24 cellular contexts compared by ENCODE assay signal in the genomic region with DNA sequence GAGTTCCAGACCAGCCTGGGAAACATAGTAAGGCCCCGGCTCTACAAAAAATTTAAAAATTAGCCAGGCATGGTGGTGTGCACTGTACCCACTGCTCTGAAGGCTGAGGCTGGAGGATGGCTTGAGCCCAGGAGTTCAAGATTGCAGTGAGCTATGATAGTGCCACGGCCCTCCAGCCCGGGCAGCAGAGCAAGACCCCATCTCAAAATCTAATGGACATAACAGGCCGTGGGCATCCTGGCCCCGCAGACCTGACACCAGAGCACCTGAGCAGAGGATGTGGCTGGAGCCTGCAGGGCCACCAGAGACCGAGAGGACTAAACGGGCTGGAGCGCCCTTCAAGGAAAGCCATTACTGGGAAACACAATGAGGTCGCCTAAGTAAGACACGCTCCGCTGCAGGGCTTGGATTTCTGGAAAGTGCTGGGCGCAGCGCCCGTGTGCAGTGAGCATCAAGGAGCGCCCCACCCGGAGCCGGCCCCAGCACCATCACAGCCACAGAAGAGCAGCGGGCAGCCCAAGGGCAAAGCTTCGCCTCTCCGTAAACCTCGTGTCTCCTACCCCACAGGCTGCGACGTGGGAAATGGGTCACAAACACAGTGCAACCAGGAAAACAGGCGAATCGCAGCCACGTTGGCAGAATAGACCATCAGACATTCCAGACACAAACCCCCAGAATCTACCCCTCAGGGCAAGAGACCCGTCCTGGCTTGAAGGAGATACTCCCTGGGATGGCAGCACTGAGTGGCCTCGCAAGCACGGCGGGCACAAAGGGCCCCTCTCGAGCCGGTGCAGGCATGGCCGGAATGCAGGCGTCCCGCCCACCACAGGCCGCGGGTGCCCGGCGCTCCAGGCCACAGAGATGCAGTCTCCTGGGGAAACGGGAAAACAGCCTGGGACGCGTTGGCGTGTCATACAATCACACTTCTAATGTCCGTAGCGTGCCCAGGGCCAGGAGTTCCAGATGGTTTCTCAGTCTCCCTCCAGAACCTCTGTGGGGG. TPM values are rescaled to one million over a fixed set of nuclear protein-coding genes. Genes with fewer than 3 reads are reported as not detected.
A peak's percentile ranks its signal among the peaks of the same experiment; 100 is the strongest.
DNase-seq lines count a peak whose midpoint lies in the region; ATAC-seq, FAIRE-seq and TF ChIP-seq lines count a peak whose summit lies in the region.
"Had no signal": no experiment of that assay in that cellular context is flagged by ENCODE, and none has a peak within 500 bp of the region (broad histone marks: within the 10 kb centered on the region; RNA-seq: fewer than 3 reads in every experiment).

No MANE protein-coding gene starts in this region.

- FAIRE-seq in urothelium cell line (lab: Jason Lieb, UNC) = peak; percentile 95
- FAIRE-seq: bronchial epithelial cell, GM18507 had no signal

- H3K9me3 ChIP-seq in heart right ventricle (no peaks in the 10 kb centered on the region), right atrium auricular region (no peaks in the 10 kb centered on the region)
- H3K9me3 ChIP-seq: lower lobe of right lung, uterus had no signal

- H3K36me3 ChIP-seq in heart right ventricle (peaks cover 0 to 34% (median 0%) of the 10 kb centered on the region in 9 donors), right atrium auricular region (peaks cover 14% of the 10 kb centered on the region)
- H3K36me3 ChIP-seq: uterus had no signal

- no peak for DNase-seq in heart right ventricle
- no peak for DNase-seq in right atrium auricular region (ENCODE audit: low spot score)
- peak; percentile 30 for DNase-seq in cerebellar cortex (ENCODE audit: low spot score)
- DNase-seq in pons (ENCODE audit: low spot score) = peak; percentile 5
- peak; percentile 51 for DNase-seq in urothelium cell line (ENCODE audit: low spot score)
- DNase-seq in SW 1271 (lab: John Stamatoyannopoulos, UW) = no peak
- DNase-seq: activated naive CD8-positive, alpha-beta T cell treated with anti-CD3 and anti-CD28 coated beads, Interleukin-2, amount 10 ng/mL, durations not matched to agents 7 days and 5 days; CD4-positive, alpha-beta memory T cell; DND-41; lower lobe of right lung; NCI-H2029; NCI-H446 treated with DMSO at 0.1 percent for 48 hours; NK-92 treated with Interleukin-12 subunit alpha and Interleukin-12 subunit beta, amount 100 ng/mL, for 24 hours; stimulated activated CD4-positive, alpha-beta T cell treated with anti-CD3 and anti-CD28 coated beads, Interleukin-4, amount 100 ng/mL, for 4 hours; uterus had no signal

- WGBS in heart right ventricle, 2 donors = 76 to 82% methylated on average over 45 of the region's 45 CpGs

- H3K4me3 ChIP-seq in heart right ventricle (peak overlapping the region in 6 of 10 donors; percentile 11 to 35 (median 27)), right atrium auricular region (peak overlapping the region in 1 of 2 donors; percentile 24)
- H3K4me3 ChIP-seq: skin epidermis, uterus had no signal

- H3K27ac ChIP-seq in heart right ventricle (peak overlapping the region in 2 of 10 donors; percentile 9 to 52), right atrium auricular region (peak overlapping the region in 1 of 2 donors; percentile 1)
- H3K27ac ChIP-seq: KMS-11, skin epidermis, uterus had no signal

- H3K27me3 ChIP-seq in heart right ventricle (peaks cover 0 to 19% (median 0%) of the 10 kb centered on the region in 7 donors), right atrium auricular region (no peaks in the 10 kb centered on the region)
- H3K27me3 ChIP-seq: uterus had no signal

- intact Hi-C loops in heart right ventricle (cut with DNase I) = loop anchor here in 1 of 10 donors (10.0 kb wide), 1 partner anchor 84 kb away; no protein-coding TSS in a partner anchor

- ATAC-seq in heart right ventricle = no peak
- no peak for ATAC-seq in GM21360 (IDR thresholded peaks at IDR 0.05; ENCODE audit: unreplicated experiment)
- no peak for ATAC-seq in GM21390 (IDR thresholded peaks at IDR 0.05; ENCODE audit: unreplicated experiment)
- ATAC-seq: activated T-helper 17 cell treated with anti-CD3 and anti-CD28 coated beads, Interleukin-2, amount 50 U/mL, for 72 hours; lower lobe of right lung had no signal

- peaks cover 3 to 50% (median 14%) of the 10 kb centered on the region in 9 donors for H3K4me1 ChIP-seq in heart right ventricle
- peaks cover 0 to 26% of the 10 kb centered on the region in 2 donors for H3K4me1 ChIP-seq in right atrium auricular region
- H3K4me1 ChIP-seq: uterus had no signal

- no peak for TF ChIP-seq CTCF in heart right ventricle (IDR thresholded peaks at IDR 0.05)
- TF ChIP-seq CTCF in right atrium auricular region (IDR thresholded peaks at IDR 0.05) = no peak

RNA-seq across cellular contexts. Expression of a gene that starts 4.9 kb away (rescaled TPM):
- 1 to 10 TPM; 1.2 to 6.6 (median 3.8) TPM for total RNA-seq in heart right ventricle
- polyA plus RNA-seq in heart right ventricle = 1 to 10 TPM; 2.4 to 5.0 TPM
- total RNA-seq in right atrium auricular region = 10 to 100 TPM in 1 of 2 donors, 1 to 10 TPM in 1; 7.7 to 16.0 TPM
- total RNA-seq: CD4-positive, alpha-beta memory T cell; RPMI7951 had no signal
- polyA plus RNA-seq: CD4-positive, alpha-beta memory T cell had no signal

RNA-seq across cellular contexts. Expression of a gene that starts 16.8 kb away (rescaled TPM):
- total RNA-seq in heart right ventricle (under 1 TPM in 6 of 10 donors, not detected in 4; 0.10 to 0.21 (median 0.15) TPM), right atrium auricular region (under 1 TPM; 0.11 to 0.28 TPM)
- polyA plus RNA-seq in heart right ventricle = under 1 TPM; 0.01 to 0.15 TPM
- total RNA-seq: activated naive CD8-positive, alpha-beta T cell treated with anti-CD3 and anti-CD28 coated beads, Interleukin-2, amount 10 ng/mL, durations not matched to agents 7 days and 5 days; activated T-helper 17 cell treated with anti-CD3 and anti-CD28 coated beads, Interleukin-2, amount 50 U/mL, for 72 hours; bronchial epithelial cell; CD4-positive, alpha-beta memory T cell; glomerular endothelial cell; RPMI7951 had no signal
- polyA plus RNA-seq: CD4-positive, alpha-beta memory T cell had no signal

Comparison
In these comparisons a context has a peak if more than half of its experiments do, and no peak if none do; other contexts are left out.
1. DNase-seq: peak in cerebellar cortex (single experiment), pons (single experiment) and urothelium cell line (single experiment); none in heart right ventricle (0 of 2), right atrium auricular region (single experiment) and SW 1271 (0 of 2).